1 cellular context compared by ENCODE assay signal in genomic region chr11:67409781-67410368, GRCh38.
TF ChIP-seq lines count a peak whose summit lies in the region.

No MANE protein-coding gene starts in this region.

TF ChIP-seq in GM12878, 131 proteins besides CTCF, POLR2A, EP300 and RAD21:
- TF ChIP-seq BHLHE40 (IDR thresholded peaks at IDR 0.05; ENCODE audit: borderline replicate concordance in 1 of 2, low read depth in 2 of 2, low read length in 1 of 2), result peak in 1 of 2 experiments; percentile 51; a peak in 2 of 4 replicates
- no peak for TF ChIP-seq NRF1 (conservative IDR thresholded peaks at IDR 0.05; ENCODE audit: low read depth, low read length)
